ENCODE assay signal across 1 cellular context in the genomic region with DNA sequence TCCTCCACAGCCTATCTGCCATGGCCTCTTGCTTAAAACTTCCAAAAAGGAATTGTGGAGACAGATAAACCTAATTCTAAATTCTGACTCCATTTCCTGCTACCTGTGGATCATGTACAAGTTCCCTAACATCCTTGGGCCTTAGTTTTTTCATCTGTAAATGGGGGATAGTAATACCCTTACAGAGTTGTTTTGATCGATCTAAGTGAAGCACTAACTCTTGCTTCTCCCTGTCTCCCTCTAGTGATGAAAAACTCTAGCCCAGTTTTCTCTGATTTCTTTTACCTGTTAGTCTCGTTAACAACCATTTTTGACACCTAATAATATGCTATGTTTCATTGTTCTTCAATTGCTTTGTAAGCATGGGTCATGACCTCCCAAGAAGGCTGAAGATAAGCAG.
TF ChIP-seq lines count a peak whose summit lies in the region.

No MANE protein-coding gene starts in this region.

TF ChIP-seq in GM12878, 131 proteins besides CTCF, POLR2A, EP300 and RAD21 (continued from another document):
- TF ChIP-seq, protein P1, sequence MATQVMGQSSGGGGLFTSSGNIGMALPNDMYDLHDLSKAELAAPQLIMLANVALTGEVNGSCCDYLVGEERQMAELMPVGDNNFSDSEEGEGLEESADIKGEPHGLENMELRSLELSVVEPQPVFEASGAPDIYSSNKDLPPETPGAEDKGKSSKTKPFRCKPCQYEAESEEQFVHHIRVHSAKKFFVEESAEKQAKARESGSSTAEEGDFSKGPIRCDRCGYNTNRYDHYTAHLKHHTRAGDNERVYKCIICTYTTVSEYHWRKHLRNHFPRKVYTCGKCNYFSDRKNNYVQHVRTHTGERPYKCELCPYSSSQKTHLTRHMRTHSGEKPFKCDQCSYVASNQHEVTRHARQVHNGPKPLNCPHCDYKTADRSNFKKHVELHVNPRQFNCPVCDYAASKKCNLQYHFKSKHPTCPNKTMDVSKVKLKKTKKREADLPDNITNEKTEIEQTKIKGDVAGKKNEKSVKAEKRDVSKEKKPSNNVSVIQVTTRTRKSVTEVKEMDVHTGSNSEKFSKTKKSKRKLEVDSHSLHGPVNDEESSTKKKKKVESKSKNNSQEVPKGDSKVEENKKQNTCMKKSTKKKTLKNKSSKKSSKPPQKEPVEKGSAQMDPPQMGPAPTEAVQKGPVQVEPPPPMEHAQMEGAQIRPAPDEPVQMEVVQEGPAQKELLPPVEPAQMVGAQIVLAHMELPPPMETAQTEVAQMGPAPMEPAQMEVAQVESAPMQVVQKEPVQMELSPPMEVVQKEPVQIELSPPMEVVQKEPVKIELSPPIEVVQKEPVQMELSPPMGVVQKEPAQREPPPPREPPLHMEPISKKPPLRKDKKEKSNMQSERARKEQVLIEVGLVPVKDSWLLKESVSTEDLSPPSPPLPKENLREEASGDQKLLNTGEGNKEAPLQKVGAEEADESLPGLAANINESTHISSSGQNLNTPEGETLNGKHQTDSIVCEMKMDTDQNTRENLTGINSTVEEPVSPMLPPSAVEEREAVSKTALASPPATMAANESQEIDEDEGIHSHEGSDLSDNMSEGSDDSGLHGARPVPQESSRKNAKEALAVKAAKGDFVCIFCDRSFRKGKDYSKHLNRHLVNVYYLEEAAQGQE (IDR thresholded peaks at IDR 0.05; ENCODE audit: low read depth, low read length), result no peak
- TF ChIP-seq, protein P2, sequence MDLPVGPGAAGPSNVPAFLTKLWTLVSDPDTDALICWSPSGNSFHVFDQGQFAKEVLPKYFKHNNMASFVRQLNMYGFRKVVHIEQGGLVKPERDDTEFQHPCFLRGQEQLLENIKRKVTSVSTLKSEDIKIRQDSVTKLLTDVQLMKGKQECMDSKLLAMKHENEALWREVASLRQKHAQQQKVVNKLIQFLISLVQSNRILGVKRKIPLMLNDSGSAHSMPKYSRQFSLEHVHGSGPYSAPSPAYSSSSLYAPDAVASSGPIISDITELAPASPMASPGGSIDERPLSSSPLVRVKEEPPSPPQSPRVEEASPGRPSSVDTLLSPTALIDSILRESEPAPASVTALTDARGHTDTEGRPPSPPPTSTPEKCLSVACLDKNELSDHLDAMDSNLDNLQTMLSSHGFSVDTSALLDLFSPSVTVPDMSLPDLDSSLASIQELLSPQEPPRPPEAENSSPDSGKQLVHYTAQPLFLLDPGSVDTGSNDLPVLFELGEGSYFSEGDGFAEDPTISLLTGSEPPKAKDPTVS (IDR thresholded peaks at IDR 0.05; ENCODE audit: low read depth, low read length), result no peak
- TF ChIP-seq ZNF24 (IDR thresholded peaks at IDR 0.05) (no peak), HDAC6 (IDR thresholded peaks at IDR 0.05; ENCODE audit: unreplicated experiment) (no peak)
